10 cellular contexts compared by ENCODE assay signal in the genomic region with DNA sequence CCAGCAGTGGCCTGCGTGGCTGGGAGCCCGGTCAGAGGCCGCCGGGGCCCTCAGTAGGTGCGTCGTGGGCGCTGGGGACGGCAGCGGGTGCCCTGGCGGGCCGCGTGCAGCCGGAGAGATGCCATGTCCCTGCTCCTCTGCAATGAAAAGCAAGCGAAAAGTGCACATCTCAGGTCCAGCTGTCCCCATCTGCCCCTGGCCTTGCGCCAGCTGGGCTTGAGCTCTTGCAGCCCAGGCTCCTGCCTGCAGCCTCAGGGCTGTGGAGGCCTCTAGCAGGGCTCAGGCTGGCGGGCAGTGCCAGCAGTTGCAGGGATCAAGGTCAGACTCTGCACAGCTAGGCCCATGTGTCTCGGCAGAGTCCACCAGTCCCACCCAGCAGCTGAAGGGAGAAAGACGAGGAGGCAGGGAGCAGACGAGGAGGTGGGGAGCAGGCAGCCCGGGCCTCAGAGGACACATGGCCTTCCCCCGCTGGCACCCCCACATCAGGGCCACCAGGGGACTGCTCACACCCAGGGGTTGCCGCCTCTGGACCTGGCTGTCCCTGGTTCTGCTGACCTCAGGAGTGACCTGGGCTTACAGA. TPM values are rescaled to one million over a fixed set of nuclear protein-coding genes. Genes with fewer than 3 reads are reported as not detected.
DNase-seq lines count a peak whose midpoint lies in the region; ATAC-seq, FAIRE-seq and TF ChIP-seq lines count a peak whose summit lies in the region.
"Had no signal": no experiment of that assay in that cellular context is flagged by ENCODE, and none has a peak within 500 bp of the region (broad histone marks: within the 10 kb centered on the region; RNA-seq: fewer than 3 reads in every experiment).

No MANE protein-coding gene starts in this region.

- intact Hi-C loops in CD8-positive, alpha-beta T cell (cut with DNase I, micrococcal nuclease), result loop anchor here (5.0 to 10.0 kb wide), 2 partner anchors 175 to 312 kb away; a partner anchor contains a TSS
- intact Hi-C loops in esophagus squamous epithelium (cut with DNase I) (loop anchor here (5.0 kb wide), 1 partner anchor 82 kb away; no protein-coding TSS in a partner anchor), psoas muscle (cut with DNase I) (loop anchor here in 1 of 2 donors (5.0 kb wide), 1 partner anchor 32 kb away; a partner anchor contains a TSS)

- H3K9me3 Mint-ChIP-seq in CD8-positive, alpha-beta T cell, result no peaks in the 10 kb centered on the region

- H3K27ac Mint-ChIP-seq in CD8-positive, alpha-beta T cell, result peak overlapping the region; percentile 67

- CTCF ChIA-PET in CD8-positive, alpha-beta T cell (lab: Charles Lee), result interaction anchor here (1.4 to 2.2 kb wide), 2 partner anchors 26 to 34 kb away, joined by 3 to 8 read pairs; no protein-coding TSS in a partner anchor

- WGBS in esophagus squamous epithelium, 2 donors, result 81% methylated on average over 5 of the region's 22 CpGs; no CpG with 5 or more reads in 1 of the 2 donors
- WGBS in psoas muscle, 3 donors, result 26 to 41% (median 34%) methylated on average over 20 to 22 of the region's 22 CpGs

- no peak for TF ChIP-seq POLR2A in esophagus squamous epithelium (IDR thresholded peaks at IDR 0.05)

- no peak for DNase-seq in CD8-positive, alpha-beta T cell
- DNase-seq in NCI-H446 (lab: John Stamatoyannopoulos, UW), result peak; percentile 17 to 74
- DNase-seq in esophagus squamous epithelium (lab: John Stamatoyannopoulos, UW), result no peak
- DNase-seq in psoas muscle, result peak; percentile 37 to 67
- DNase-seq in globus pallidus (ENCODE audit: low spot score), result no peak
- DNase-seq in SKM-1 treated with dmso at 0.1 percent for 144 hours (lab: John Stamatoyannopoulos, UW; ENCODE audit: unreplicated experiment), result no peak
- no peak for DNase-seq in urothelium cell line (ENCODE audit: low spot score)
- DNase-seq: activated gamma-delta T cell treated with Interleukin-2 at 50 U/mL for 16 hours, SHP77 treated with DMSO at 0.1 percent for 48 hours had no signal

- no peak for ATAC-seq in CD8-positive, alpha-beta T cell
- ATAC-seq in psoas muscle (no peak), HG02884 (IDR thresholded peaks at IDR 0.05; ENCODE audit: unreplicated experiment) (no peak)

- H3K36me3 ChIP-seq in CD8-positive, alpha-beta T cell (ENCODE audit: insufficient read depth, low read length), result peaks cover 22% of the 10 kb centered on the region
- peaks cover 17 to 66% (median 22%) of the 10 kb centered on the region in 3 donors for H3K36me3 ChIP-seq in esophagus squamous epithelium
- peaks cover 0 to 44% of the 10 kb centered on the region in 2 donors for H3K36me3 ChIP-seq in psoas muscle (ENCODE audit: insufficient read depth in 1 of 2, low read depth in 1 of 2)

- peaks cover 39% of the 10 kb centered on the region for H3K36me3 Mint-ChIP-seq in CD8-positive, alpha-beta T cell

- no peak for TF ChIP-seq CTCF in CD8-positive, alpha-beta T cell (IDR thresholded peaks at IDR 0.05)
- no peak for TF ChIP-seq CTCF in esophagus squamous epithelium (IDR thresholded peaks at IDR 0.05)
- TF ChIP-seq CTCF in psoas muscle (IDR thresholded peaks at IDR 0.05), result no peak

- H3K4me1 ChIP-seq in CD8-positive, alpha-beta T cell (ENCODE audit: insufficient read depth, low read length), result peaks cover 49% of the 10 kb centered on the region
- H3K4me1 ChIP-seq in esophagus squamous epithelium (peaks cover 74 to 99% (median 75%) of the 10 kb centered on the region in 3 donors), psoas muscle (peaks cover 87% of the 10 kb centered on the region)

- peak overlapping the region; percentile 29 for H3K4me3 Mint-ChIP-seq in CD8-positive, alpha-beta T cell

- H3K27me3 Mint-ChIP-seq in CD8-positive, alpha-beta T cell (ENCODE audit: low read depth), result no peaks in the 10 kb centered on the region

- H3K9me3 ChIP-seq in CD8-positive, alpha-beta T cell (ENCODE audit: low read length), result no peaks in the 10 kb centered on the region
- no peaks in the 10 kb centered on the region for H3K9me3 ChIP-seq in esophagus squamous epithelium
- no peaks in the 10 kb centered on the region for H3K9me3 ChIP-seq in psoas muscle

- no peak overlapping the region for H3K4me3 ChIP-seq in CD8-positive, alpha-beta T cell (ENCODE audit: low read depth, low read length)
- H3K4me3 ChIP-seq in esophagus squamous epithelium, result no peak overlapping the region
- H3K4me3 ChIP-seq in psoas muscle, result no peak overlapping the region

- POLR2A ChIA-PET in CD8-positive, alpha-beta T cell (lab: Charles Lee), result interaction anchor here (1.1 to 1.2 kb wide), 2 partner anchors 11 to 33 kb away, joined by 3 to 5 read pairs; a partner anchor contains a TSS

- peaks cover 53% of the 10 kb centered on the region for H3K4me1 Mint-ChIP-seq in CD8-positive, alpha-beta T cell (ENCODE audit: low read depth)

- no peak overlapping the region for H3K27ac ChIP-seq in CD8-positive, alpha-beta T cell (ENCODE audit: low read depth, low read length)
- H3K27ac ChIP-seq in esophagus squamous epithelium (peak overlapping the region; percentile 62 to 86 (median 78)), psoas muscle (peak overlapping the region; percentile 73)

- no peaks in the 10 kb centered on the region for H3K27me3 ChIP-seq in CD8-positive, alpha-beta T cell (ENCODE audit: insufficient read depth, low read length)
- no peaks in the 10 kb centered on the region for H3K27me3 ChIP-seq in esophagus squamous epithelium
- no peaks in the 10 kb centered on the region for H3K27me3 ChIP-seq in psoas muscle (ENCODE audit: insufficient read depth in 3 of 3, low read length in 2 of 3)

- no peak for FAIRE-seq in urothelium cell line (lab: Jason Lieb, UNC)

RNA-seq across cellular contexts. Expression of a gene that starts 11.2 kb away (rescaled TPM):
- 100 to 1,000 TPM in 1 of 2 experiments, 10 to 100 TPM in 1; 94.0 to 103 TPM for total RNA-seq in CD8-positive, alpha-beta T cell
- total RNA-seq in esophagus squamous epithelium (10 to 100 TPM; 18.8 to 32.9 (median 21.7) TPM), psoas muscle (100 to 1,000 TPM in 2 of 4 donors, 10 to 100 TPM in 2; 18.6 to 182 (median 70.1) TPM)
- 100 to 1,000 TPM; 102 to 263 (median 128) TPM for polyA plus RNA-seq in psoas muscle

RNA-seq across cellular contexts. Expression of a gene that starts 27.4 kb away (rescaled TPM):
- total RNA-seq in CD8-positive, alpha-beta T cell, result 100 to 1,000 TPM; 175 to 184 TPM
- total RNA-seq in esophagus squamous epithelium (10 to 100 TPM in 2 of 4 donors, 1 to 10 TPM in 2; 7.9 to 22.1 (median 9.8) TPM), psoas muscle (10 to 100 TPM; 10.2 to 15.3 (median 12.4) TPM)
- polyA plus RNA-seq in psoas muscle, result 10 to 100 TPM in 1 of 3 donors, 1 to 10 TPM in 2; 7.2 to 11.1 (median 8.6) TPM

RNA-seq across cellular contexts. Expression of a gene that starts 33.5 kb away (rescaled TPM):
- total RNA-seq in CD8-positive, alpha-beta T cell, result 100 to 1,000 TPM; 369 to 393 TPM
- total RNA-seq in esophagus squamous epithelium (100 to 1,000 TPM in 1 of 4 donors, 10 to 100 TPM in 3; 24.6 to 102 (median 57.1) TPM), psoas muscle (100 to 1,000 TPM in 3 of 4 donors, 10 to 100 TPM in 1; 73.5 to 139 (median 116) TPM)
- polyA plus RNA-seq in psoas muscle, result 100 to 1,000 TPM in 1 of 3 donors, 10 to 100 TPM in 2; 74.3 to 124 (median 92.7) TPM

Comparison
In these comparisons a context has a peak if more than half of its experiments do, and no peak if none do; other contexts are left out.
1. DNase-seq: peak in NCI-H446 (2 of 2) and psoas muscle (2 of 2); none in CD8-positive, alpha-beta T cell (0 of 7), esophagus squamous epithelium (single experiment), globus pallidus (single experiment), SKM-1 treated with dmso at 0.1 percent for 144 hours (single experiment) and urothelium cell line (single experiment).
2. RNA of a gene that starts 27.4 kb away (total RNA-seq): 175 to 184 TPM in CD8-positive, alpha-beta T cell; 10.2 to 15.3 TPM in psoas muscle and 7.9 to 22.1 TPM in esophagus squamous epithelium; every median in the first group is over 4 times any median in the second.